Comparison of ENCODE assay signal across 1 cellular context in the genomic region with DNA sequence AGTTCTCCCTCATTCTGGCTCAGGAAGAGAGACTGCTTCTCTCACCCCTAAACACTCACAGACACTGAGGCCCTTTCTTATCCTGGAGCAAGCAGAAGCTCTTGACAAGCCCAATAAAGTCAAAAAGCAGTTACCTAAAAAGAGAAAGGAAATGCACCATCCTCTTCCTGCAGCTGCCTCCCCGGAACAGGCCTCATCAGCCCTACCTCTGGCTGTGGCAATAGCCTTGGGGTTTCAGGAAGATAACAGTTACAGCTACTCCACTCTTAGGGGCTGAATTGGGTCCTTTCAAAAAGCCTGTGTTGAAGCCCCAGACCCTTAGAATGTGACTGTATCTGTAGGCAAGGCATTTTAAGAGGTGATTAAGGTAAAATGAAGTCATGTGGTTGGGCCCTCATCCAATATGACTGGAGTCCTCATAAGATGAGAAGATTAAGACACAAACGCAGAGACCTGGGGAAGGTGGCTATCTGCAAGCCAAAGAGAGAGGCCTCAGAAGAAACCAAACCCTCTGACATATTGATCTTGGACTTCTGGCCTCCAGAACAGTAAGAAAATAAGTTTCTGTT.
TF ChIP-seq lines count a peak whose summit lies in the region.

No MANE protein-coding gene starts in this region.

TF ChIP-seq in H1, 55 proteins besides CTCF, POLR2A, EP300 and RAD21:
- TF ChIP-seq POLR2AphosphoS5 (IDR thresholded peaks at IDR 0.05; ENCODE audit: low read depth, low read length): no peak
- TF ChIP-seq SP4 (IDR thresholded peaks at IDR 0.05; ENCODE audit: low read length): no peak
- no peak for TF ChIP-seq SP1 (IDR thresholded peaks at IDR 0.05; ENCODE audit: low read depth, low read length)
- TF ChIP-seq GABPA (IDR thresholded peaks at IDR 0.05; ENCODE audit: borderline replicate concordance, insufficient read depth, low read length): no peak
- TF ChIP-seq SIRT6 (IDR thresholded peaks at IDR 0.05; ENCODE audit: low read length): no peak
- TF ChIP-seq SUZ12 (IDR thresholded peaks at IDR 0.05; ENCODE audit: low read length): no peak
- TF ChIP-seq BRCA1 (IDR thresholded peaks at IDR 0.05; ENCODE audit: low read depth, low read length): no peak
- no peak for TF ChIP-seq CEBPB (IDR thresholded peaks at IDR 0.05; ENCODE audit: low read depth, low read length)
